In genomic region chr10:45229823-45230222, GRCh38 we compare ENCODE assay signal across 27 cellular contexts.
"Had no signal": no experiment of that assay in that cellular context is flagged by ENCODE, and none has a peak within 500 bp of the region (broad histone marks: within the 10 kb centered on the region; RNA-seq: fewer than 3 reads in every experiment).

No MANE protein-coding gene starts in this region.

- FAIRE-seq: urothelium cell line had no signal

- H3K27me3 ChIP-seq: testis, thyroid gland, tibial artery, transverse colon, upper lobe of left lung, upper lobe of right lung, uterus, vagina had no signal

- H3K36me3 ChIP-seq: stomach, suprapubic skin, thoracic aorta, thyroid gland, tibial artery, tibial nerve, transverse colon, upper lobe of left lung, upper lobe of right lung, uterus, vagina had no signal

- H3K4me1 ChIP-seq: stomach, suprapubic skin, testis, thyroid gland, tibial artery, tibial nerve, transverse colon, upper lobe of left lung, upper lobe of right lung, uterus, vagina had no signal

- H3K4me3 ChIP-seq: stomach, suprapubic skin, testis, thoracic aorta, thyroid gland, tibial artery, tibial nerve, transverse colon, upper lobe of left lung, upper lobe of right lung, uterus, vagina had no signal

- DNase-seq: stimulated activated CD4-positive, alpha-beta T cell treated with anti-CD3 and anti-CD28 coated beads, Interleukin-2, amount 100 ng/mL, for 48 hours; stimulated activated CD4-positive, alpha-beta T cell treated with anti-CD3 and anti-CD28 coated beads, Interleukin-4, amount 100 ng/mL, for 1 hour; stimulated activated CD4-positive, alpha-beta T cell treated with anti-CD3 and anti-CD28 coated beads, Interleukin-4, amount 100 ng/mL, for 24 hours; stimulated activated CD4-positive, alpha-beta T cell treated with anti-CD3 and anti-CD28 coated beads, Interleukin-4, amount 100 ng/mL, for 4 hours; stimulated activated CD8-positive, alpha-beta memory T cell treated with anti-CD3 and anti-CD28 coated beads, Interleukin-4, amount 100 ng/mL, for 48 hours; stimulated activated naive B cell treated with anti-CD40 and anti-IgM and Interleukin-4, amounts not matched to agents 10 μg/mL and 1 μg/mL and 100 μg/mL, for 72 hours; stimulated activated naive CD4-positive, alpha-beta T cell; stimulated activated naive CD4-positive, alpha-beta T cell treated with Interleukin-2 at 50 U/mL for 16 hours; stimulated activated naive CD8-positive, alpha-beta T cell treated with anti-CD3 and anti-CD28 coated beads, Interleukin-15, amount 100 ng/mL, for 72 hours; stimulated activated naive CD8-positive, alpha-beta T cell treated with anti-CD3 and anti-CD28 coated beads, Interleukin-15, Interleukin-2, amounts not matched to agents 100 U/mL and 50 U/mL, for 24 hours; stomach; substantia nigra; testis; thyroid gland; tibial artery; transverse colon; trophoblast cell; upper lobe of left lung; upper lobe of right lung; uterus had no signal

- H3K27ac ChIP-seq: stomach, suprapubic skin, testis, thoracic aorta, thyroid gland, tibial artery, tibial nerve, transverse colon, upper lobe of left lung, upper lobe of right lung, uterus, vagina had no signal

- H3K9me3 ChIP-seq: testis, thyroid gland, upper lobe of right lung, uterus had no signal

- ATAC-seq: stimulated activated effector memory CD8-positive, alpha-beta T cell treated with anti-CD3 and anti-CD28 coated beads, Interleukin-12 subunit alpha, Interleukin-12 subunit beta, amount 100 ng/mL, for 72 hours; stimulated activated memory B cell treated with anti-CD40 and anti-IgM and Interleukin-4, amounts not matched to agents 10 μg/mL and 1 μg/mL and 100 μg/mL, for 72 hours; stimulated activated naive B cell treated with anti-CD40 and anti-IgM and Interleukin-4, amounts not matched to agents 10 μg/mL and 1 μg/mL and 100 μg/mL, for 72 hours; stimulated activated naive CD8-positive, alpha-beta T cell treated with anti-CD3 and anti-CD28 coated beads, Interleukin-15, amount 100 ng/mL, for 72 hours; stimulated activated naive CD8-positive, alpha-beta T cell treated with anti-CD3 and anti-CD28 coated beads, Interleukin-15, Interleukin-2, amounts not matched to agents 100 U/mL and 50 U/mL, for 24 hours; upper lobe of right lung had no signal
